Comparison of ENCODE assay signal across 11 cellular contexts in genomic region chr4:2258091-2259035, GRCh38. TPM values are rescaled to one million over a fixed set of nuclear protein-coding genes. Genes with fewer than 3 reads are reported as not detected.
DNase-seq lines count a peak whose midpoint lies in the region; ATAC-seq and TF ChIP-seq lines count a peak whose summit lies in the region.
"Had no signal": no experiment of that assay in that cellular context is flagged by ENCODE, and none has a peak within 500 bp of the region (broad histone marks: within the 10 kb centered on the region; RNA-seq: fewer than 3 reads in every experiment).

No MANE protein-coding gene starts in this region.

- H3K4me1 Mint-ChIP-seq in stimulated activated effector memory CD8-positive, alpha-beta T cell treated with anti-CD3 and anti-CD28 coated beads, Interleukin-12 subunit alpha, Interleukin-12 subunit beta, amount 100 ng/mL, for 72 hours, result peaks cover 7% of the 10 kb centered on the region
- no peaks in the 10 kb centered on the region for H3K4me1 Mint-ChIP-seq in activated CD8-positive, alpha-beta T cell treated with anti-CD3 and anti-CD28 coated beads for 36 hours (ENCODE audit: low read depth)

- TF ChIP-seq CTCF in HEK293 (tag by site-specific recombination; IDR thresholded peaks at IDR 0.05) (no peak), ascending aorta (IDR thresholded peaks at IDR 0.05) (no peak)
- no peak for TF ChIP-seq CTCF in activated CD8-positive, alpha-beta T cell treated with anti-CD3 and anti-CD28 coated beads for 36 hours (IDR thresholded peaks at IDR 0.05)

- no peaks in the 10 kb centered on the region for H3K27me3 ChIP-seq in ascending aorta
- H3K27me3 ChIP-seq: SJSA1 had no signal

- H3K27ac ChIP-seq in HEK293 (ENCODE audit: extremely low read depth, low read depth, low read length) (no peak overlapping the region), ascending aorta (peak overlapping the region; percentile 95 to 96)
- H3K27ac ChIP-seq: SJSA1 had no signal

- H3K36me3 Mint-ChIP-seq in stimulated activated effector memory CD8-positive, alpha-beta T cell treated with anti-CD3 and anti-CD28 coated beads, Interleukin-12 subunit alpha, Interleukin-12 subunit beta, amount 100 ng/mL, for 72 hours, result peaks cover 10% of the 10 kb centered on the region
- H3K36me3 Mint-ChIP-seq in activated CD8-positive, alpha-beta T cell treated with anti-CD3 and anti-CD28 coated beads for 36 hours (ENCODE audit: low read depth), result no peaks in the 10 kb centered on the region

- H3K4me3 ChIP-seq in HEK293 (ENCODE audit: low read depth, low read length), result no peak overlapping the region
- H3K4me3 ChIP-seq in ascending aorta, result peak overlapping the region in 1 of 2 donors; percentile 98
- H3K4me3 ChIP-seq: SJSA1 had no signal

- no peak overlapping the region for H3K4me3 Mint-ChIP-seq in stimulated activated effector memory CD8-positive, alpha-beta T cell treated with anti-CD3 and anti-CD28 coated beads, Interleukin-12 subunit alpha, Interleukin-12 subunit beta, amount 100 ng/mL, for 72 hours
- no peak overlapping the region for H3K4me3 Mint-ChIP-seq in activated CD8-positive, alpha-beta T cell treated with anti-CD3 and anti-CD28 coated beads for 36 hours

- DNase-seq in ascending aorta (ENCODE audit: low spot score in 2 of 2) (peak; percentile 8 to 64), left colon (peak; percentile 3 to 22), GF-D8 (lab: John Stamatoyannopoulos, UW) (no peak), GM03348 (ENCODE audit: low spot score) (no peak)
- DNase-seq in stimulated activated effector memory CD8-positive, alpha-beta T cell treated with anti-CD3 and anti-CD28 coated beads, Interleukin-12 subunit alpha, Interleukin-12 subunit beta, amount 100 ng/mL, for 72 hours (ENCODE audit: low spot score in 2 of 2), result no peak
- no peak for DNase-seq in stimulated activated naive CD4-positive, alpha-beta T cell (lab: John Stamatoyannopoulos, UW)
- DNase-seq in activated CD8-positive, alpha-beta T cell treated with anti-CD3 and anti-CD28 coated beads for 36 hours, result no peak
- DNase-seq: HCEC 1CT, NCI-H2171 had no signal

- H3K27ac Mint-ChIP-seq in stimulated activated effector memory CD8-positive, alpha-beta T cell treated with anti-CD3 and anti-CD28 coated beads, Interleukin-12 subunit alpha, Interleukin-12 subunit beta, amount 100 ng/mL, for 72 hours, result peak overlapping the region; percentile 77
- no peak overlapping the region for H3K27ac Mint-ChIP-seq in activated CD8-positive, alpha-beta T cell treated with anti-CD3 and anti-CD28 coated beads for 36 hours

- H3K4me1 ChIP-seq in HEK293 (ENCODE audit: control insufficient read depth, insufficient read depth, low read length), result no peaks in the 10 kb centered on the region
- peaks cover 48 to 73% of the 10 kb centered on the region in 2 donors for H3K4me1 ChIP-seq in ascending aorta
- H3K4me1 ChIP-seq: SJSA1 had no signal

- peaks cover 0 to 70% of the 10 kb centered on the region in 2 experiments; a peak in 1 of 3 replicates for H3K36me3 ChIP-seq in HEK293 (ENCODE audit: control insufficient read depth in 2 of 2, insufficient read depth in 1 of 2, low read length in 2 of 2)
- H3K36me3 ChIP-seq in ascending aorta, result peaks cover 0 to 16% of the 10 kb centered on the region in 2 donors
- H3K36me3 ChIP-seq: SJSA1 had no signal

- CTCF ChIA-PET in HEK293 (lab: Yijun Ruan, JAX), result no interaction called here
- CTCF ChIA-PET in activated CD8-positive, alpha-beta T cell treated with anti-CD3 and anti-CD28 coated beads for 36 hours (lab: Charles Lee), result no interaction called here

- POLR2A ChIA-PET in HEK293 (lab: Yijun Ruan, JAX), result interaction anchor here (2.1 kb wide), 1 partner anchor 16 kb away, joined by 7 read pairs; the partner anchor contains the start of genes HAUS3 and POLN
- POLR2A ChIA-PET in activated CD8-positive, alpha-beta T cell treated with anti-CD3 and anti-CD28 coated beads for 36 hours (lab: Charles Lee), result no interaction called here

- no peaks in the 10 kb centered on the region for H3K9me3 Mint-ChIP-seq in stimulated activated effector memory CD8-positive, alpha-beta T cell treated with anti-CD3 and anti-CD28 coated beads, Interleukin-12 subunit alpha, Interleukin-12 subunit beta, amount 100 ng/mL, for 72 hours
- no peaks in the 10 kb centered on the region for H3K9me3 Mint-ChIP-seq in activated CD8-positive, alpha-beta T cell treated with anti-CD3 and anti-CD28 coated beads for 36 hours

- ATAC-seq in left colon, result no peak
- ATAC-seq in stimulated activated effector memory CD8-positive, alpha-beta T cell treated with anti-CD3 and anti-CD28 coated beads, Interleukin-12 subunit alpha, Interleukin-12 subunit beta, amount 100 ng/mL, for 72 hours, result no peak
- ATAC-seq in activated CD8-positive, alpha-beta T cell treated with anti-CD3 and anti-CD28 coated beads for 36 hours, result no peak

- no peaks in the 10 kb centered on the region for H3K9me3 ChIP-seq in HEK293 (ENCODE audit: control insufficient read depth, insufficient read depth, low read depth, low read length)
- no peaks in the 10 kb centered on the region for H3K9me3 ChIP-seq in ascending aorta
- H3K9me3 ChIP-seq: SJSA1 had no signal

- intact Hi-C loops in ascending aorta (cut with DNase I) (no loop called here), left colon (cut with DNase I, micrococcal nuclease) (no loop called here)
- intact Hi-C loops in activated CD8-positive, alpha-beta T cell treated with anti-CD3 and anti-CD28 coated beads for 36 hours (cut with micrococcal nuclease), result no loop called here

- no peaks in the 10 kb centered on the region for H3K27me3 Mint-ChIP-seq in activated CD8-positive, alpha-beta T cell treated with anti-CD3 and anti-CD28 coated beads for 36 hours

TF ChIP-seq in HEK293, 187 proteins besides CTCF, POLR2A, EP300 and RAD21:
- TF ChIP-seq HOXD13 (CRISPR knock-in tag; IDR thresholded peaks at IDR 0.05; ENCODE audit: borderline replicate concordance) (no peak), SCRT2 (tag by site-specific recombination; IDR thresholded peaks at IDR 0.05) (peak; percentile 68), ZNF148 (tag by site-specific recombination; IDR thresholded peaks at IDR 0.05; ENCODE audit: borderline replicate concordance) (no peak), SCRT1 (tag by site-specific recombination; IDR thresholded peaks at IDR 0.05; ENCODE audit: borderline replicate concordance) (peak; percentile 37; the same call in 1 of the 2 replicates), ZNF660 (tag by site-specific recombination; IDR thresholded peaks at IDR 0.05) (no peak), OSR2 (tag by site-specific recombination; IDR thresholded peaks at IDR 0.05) (no peak), RBAK (tag by site-specific recombination; IDR thresholded peaks at IDR 0.05) (no peak)

RNA-seq across cellular contexts. Expression of gene MXD4, which starts 3.5 kb away (rescaled TPM):
- total RNA-seq in ascending aorta (83.2 TPM), left colon (10 to 100 TPM; 33.1 to 49.8 TPM)
- total RNA-seq in activated CD8-positive, alpha-beta T cell treated with anti-CD3 and anti-CD28 coated beads for 36 hours, result 1 to 10 TPM; 1.5 to 2.3 TPM

RNA-seq across cellular contexts. Expression of gene HAUS3, which starts 16.4 kb away (rescaled TPM):
- 9.0 TPM for total RNA-seq in ascending aorta
- 1 to 10 TPM; 7.7 to 9.7 TPM for total RNA-seq in left colon
- 10 to 100 TPM; 18.4 to 19.5 TPM for total RNA-seq in activated CD8-positive, alpha-beta T cell treated with anti-CD3 and anti-CD28 coated beads for 36 hours

RNA-seq across cellular contexts. Expression of gene POLN, which starts 16.4 kb away (rescaled TPM):
- total RNA-seq in ascending aorta (0.21 TPM), left colon (1 to 10 TPM; 1.3 to 3.1 TPM)
- total RNA-seq in activated CD8-positive, alpha-beta T cell treated with anti-CD3 and anti-CD28 coated beads for 36 hours, result 1 to 10 TPM; 2.1 to 2.9 TPM

Comparison
In these comparisons a context has a peak if more than half of its experiments do, and no peak if none do; other contexts are left out.
1. DNase-seq: peak in ascending aorta (2 of 2) and left colon (2 of 2); none in stimulated activated effector memory CD8-positive, alpha-beta T cell treated with anti-CD3 and anti-CD28 coated beads, Interleukin-12 subunit alpha, Interleukin-12 subunit beta, amount 100 ng/mL, for 72 hours (0 of 2), stimulated activated naive CD4-positive, alpha-beta T cell (0 of 6), GF-D8 (single experiment), GM03348 (single experiment) and activated CD8-positive, alpha-beta T cell treated with anti-CD3 and anti-CD28 coated beads for 36 hours (single experiment).
2. RNA of gene MXD4, which starts 3.5 kb away (total RNA-seq): 83.2 TPM in ascending aorta (single experiment) and 33.1 to 49.8 TPM in left colon; 1.5 to 2.3 TPM in activated CD8-positive, alpha-beta T cell treated with anti-CD3 and anti-CD28 coated beads for 36 hours; every median in the first group is over 10 times any median in the second.